Comparison of ENCODE assay signal across 22 cellular contexts in the genomic region with DNA sequence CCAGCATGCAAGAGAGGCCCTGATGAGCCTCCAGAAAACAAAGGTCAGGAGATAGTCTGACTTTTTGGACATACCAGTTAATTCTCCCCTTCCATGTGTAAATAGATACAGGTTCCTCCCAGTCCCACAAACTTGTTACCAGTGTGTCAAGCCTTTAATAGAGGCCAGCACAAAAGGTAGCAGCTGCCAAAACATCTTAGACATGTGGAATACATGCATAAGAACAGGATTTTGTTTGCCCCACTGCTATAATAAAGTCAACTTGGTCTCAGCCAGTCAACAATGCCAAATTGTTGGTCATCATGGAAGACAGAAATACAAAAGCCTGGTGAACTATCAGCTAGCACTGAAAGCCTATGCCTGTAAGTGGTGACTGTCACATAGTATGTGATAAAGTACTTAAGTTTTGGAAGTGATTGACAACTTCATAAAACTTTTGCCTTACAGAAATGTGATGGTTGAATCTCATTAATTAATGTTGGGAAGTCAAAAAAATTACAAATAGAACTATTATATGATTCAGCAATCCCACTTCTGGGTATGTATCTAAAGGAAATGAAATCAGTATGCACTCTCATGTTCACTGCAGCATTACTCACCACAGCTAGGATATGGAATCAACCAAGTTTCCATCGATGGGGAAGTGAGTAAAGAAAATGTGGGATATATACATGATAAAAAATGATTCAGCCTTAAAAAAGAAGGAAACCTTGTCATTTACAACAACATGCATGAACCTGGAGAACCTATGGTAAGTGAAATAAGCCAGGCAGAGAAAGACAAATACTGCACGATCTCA.
DNase-seq lines count a peak whose midpoint lies in the region; ATAC-seq, FAIRE-seq and TF ChIP-seq lines count a peak whose summit lies in the region.
"Had no signal": no experiment of that assay in that cellular context is flagged by ENCODE, and none has a peak within 500 bp of the region (broad histone marks: within the 10 kb centered on the region; RNA-seq: fewer than 3 reads in every experiment).

No MANE protein-coding gene starts in this region.

- TF ChIP-seq EP300 in H1 (IDR thresholded peaks at IDR 0.05; ENCODE audit: borderline replicate concordance in 1 of 2, low read depth in 2 of 2, low read length in 2 of 2) (no peak), transverse colon (IDR thresholded peaks at IDR 0.05; ENCODE audit: low read depth) (no peak)

- no peaks in the 10 kb centered on the region for H3K79me1 ChIP-seq in H1 (ENCODE audit: low read depth, low read length)

- H3K9me3 ChIP-seq in SK-N-MC (ENCODE audit: low read depth, low read length) (no peaks in the 10 kb centered on the region; the same call in 1 of the 2 replicates), H1 (ENCODE audit: insufficient read depth in 2 of 2, low read depth in 1 of 2, low read length in 1 of 2) (no peaks in the 10 kb centered on the region), osteoblast (ENCODE audit: low read depth, low read length) (no peaks in the 10 kb centered on the region), transverse colon (no peaks in the 10 kb centered on the region)
- H3K9me3 ChIP-seq: body of pancreas, suprapubic skin had no signal

- H4K91ac ChIP-seq in H1 (replicated peaks; ENCODE audit: insufficient read length, low read length), result no peak overlapping the region

- H2AFZ ChIP-seq in H1 (ENCODE audit: low read length), result 0 out of 2 replicates have a peak overlapping the region, but pooled peaks have one; percentile 45
- peak overlapping the region; percentile 68 for H2AFZ ChIP-seq in osteoblast (ENCODE audit: low read length)

- no peak overlapping the region for H3K4ac ChIP-seq in H1 (replicated peaks; ENCODE audit: insufficient read length, low read depth, low read length)

- peaks cover 2% of the 10 kb centered on the region; the same call in 1 of the 2 replicates for H3K23me2 ChIP-seq in H1 (ENCODE audit: low read depth, low read length)

- no peak overlapping the region for H3K14ac ChIP-seq in H1 (ENCODE audit: insufficient read length)

- no peak overlapping the region for H2BK20ac ChIP-seq in H1 (ENCODE audit: low read length)

- no peak overlapping the region for H4K5ac ChIP-seq in H1 (ENCODE audit: insufficient read length, low read depth, low read length)

- in situ Hi-C loops in transverse colon (cut with MboI; ENCODE audit: low pct_ligation_motif_present in 1 of 4, low pct_unique_long_range_greater_than_20kb in 1 of 4, low sequenced_read_pairs in 3 of 4), result no loop called here

- H3K27me3 ChIP-seq in H1 (replicated peaks in 1 of 4; ENCODE audit: control insufficient read depth in 3 of 4, extremely low read depth in 1 of 4, insufficient read depth in 3 of 4, low read length in 3 of 4) (no peaks in the 10 kb centered on the region), osteoblast (ENCODE audit: insufficient read depth, low read length) (no peaks in the 10 kb centered on the region), transverse colon (no peaks in the 10 kb centered on the region)
- H3K27me3 ChIP-seq: body of pancreas, suprapubic skin had no signal

- H3K79me2 ChIP-seq in H1 (ENCODE audit: control insufficient read depth in 1 of 2, insufficient read depth in 2 of 2, low read length in 2 of 2) (no peaks in the 10 kb centered on the region), osteoblast (ENCODE audit: insufficient read depth, low read length) (no peaks in the 10 kb centered on the region)

- no peak overlapping the region for H3K4me2 ChIP-seq in H1 (ENCODE audit: insufficient read depth in 1 of 2, low read depth in 2 of 2, low read length in 2 of 2)
- H3K4me2 ChIP-seq in osteoblast (ENCODE audit: insufficient read depth, low read length), result peak overlapping the region; percentile 42

- H4K20me1 ChIP-seq in H1 (replicated peaks in 1 of 2; ENCODE audit: control insufficient read depth in 1 of 2, insufficient read depth in 2 of 2, low read length in 2 of 2) (no peaks in the 10 kb centered on the region), osteoblast (ENCODE audit: insufficient read depth, low read length) (no peaks in the 10 kb centered on the region)

- peak; percentile 77 for DNase-seq in ELR (ENCODE audit: low read depth)
- DNase-seq in SK-N-MC (ENCODE audit: low read depth, low spot score), result no peak
- no peak for DNase-seq in H1 (ENCODE audit: low read depth in 1 of 2, low spot score in 2 of 2)
- peak; percentile 39 for DNase-seq in osteoblast (ENCODE audit: insufficient read length, low spot score, missing footprints)
- no peak for DNase-seq in transverse colon
- DNase-seq: activated B cell treated with CpG ODN at 0.5 μM for 24 hours; activated CD8-positive, alpha-beta T cell treated with anti-CD3 and anti-CD28 coated beads for 36 hours; activated naive CD4-positive, alpha-beta T cell treated with Interleukin-2 at 50 U/mL for 16 hours; activated T-cell treated with anti-CD3 and anti-CD28 coated beads, Interleukin-2, amount 50 U/mL, for 24 hours; body of pancreas; CD8-positive, alpha-beta memory T cell; DMS79; glutamatergic neuron; Karpas-422; left ventricle myocardium superior; NCI-H524; retina; Right ventricle myocardium superior had no signal

- no peak overlapping the region for H4K8ac ChIP-seq in H1 (ENCODE audit: extremely low read depth, insufficient read depth, low read length)

- no peak overlapping the region for H3K56ac ChIP-seq in H1 (replicated peaks; ENCODE audit: insufficient read length, low read depth, low read length)

- H3K23ac ChIP-seq in H1 (ENCODE audit: insufficient read length), result no peak overlapping the region

- no peak for TF ChIP-seq RAD21 in H1 (IDR thresholded peaks at IDR 0.05 in 1 of 2, conservative IDR thresholded peaks at IDR 0.05 in 1 of 2; ENCODE audit: low read depth in 2 of 2, low read length in 2 of 2)

- FAIRE-seq in H1 (lab: Jason Lieb, UNC), result no peak

- ATAC-seq in GM21619 (IDR thresholded peaks at IDR 0.05; ENCODE audit: unreplicated experiment) (no peak), HG03457 (IDR thresholded peaks at IDR 0.05; ENCODE audit: unreplicated experiment) (no peak)
- ATAC-seq in activated CD4-positive, CD25-positive, alpha-beta regulatory T cell treated with anti-CD3 and anti-CD28 coated beads, Interleukin-2, amount 50 U/mL, for 24 hours, result no peak
- ATAC-seq: activated CD8-positive, alpha-beta T cell treated with anti-CD3 and anti-CD28 coated beads for 36 hours; left ventricle myocardium superior had no signal

- no peak overlapping the region for H2AK5ac ChIP-seq in H1 (ENCODE audit: low read depth, low read length)

- H2BK120ac ChIP-seq in H1 (replicated peaks; ENCODE audit: low read depth, low read length), result no peak overlapping the region

- 0 out of 7 replicates have a peak, but pooled peaks cover 0 to 2% (median 0%) of the 10 kb centered on the region in 4 experiments for H3K4me1 ChIP-seq in H1 (replicated peaks in 1 of 4; ENCODE audit: control insufficient read depth in 3 of 4, insufficient read depth in 4 of 4, low read length in 3 of 4)
- peaks cover 22% of the 10 kb centered on the region for H3K4me1 ChIP-seq in osteoblast (ENCODE audit: insufficient read depth, low read length)
- no peaks in the 10 kb centered on the region for H3K4me1 ChIP-seq in transverse colon
- H3K4me1 ChIP-seq: suprapubic skin had no signal

- H2BK15ac ChIP-seq in H1 (ENCODE audit: low read length), result no peak overlapping the region

- H3K9ac ChIP-seq in SK-N-MC (ENCODE audit: insufficient read length) (no peak overlapping the region), H1 (replicated peaks in 1 of 4; ENCODE audit: extremely low read depth in 1 of 4, low read depth in 3 of 4, low read length in 3 of 4) (no peak overlapping the region)

- H2BK5ac ChIP-seq in H1 (ENCODE audit: low read depth, low read length), result no peak overlapping the region

- H3K36me3 ChIP-seq in SK-N-MC (ENCODE audit: insufficient read depth, low read length) (no peaks in the 10 kb centered on the region), H1 (ENCODE audit: control insufficient read depth in 2 of 4, insufficient read depth in 4 of 4, low read length in 3 of 4) (no peaks in the 10 kb centered on the region), osteoblast (ENCODE audit: insufficient read depth, low read length) (no peaks in the 10 kb centered on the region), transverse colon (no peaks in the 10 kb centered on the region)
- H3K36me3 ChIP-seq: suprapubic skin had no signal

- TF ChIP-seq POLR2A in H1 (IDR thresholded peaks at IDR 0.05; ENCODE audit: control extremely low read depth in 1 of 2, low read depth in 2 of 2, low read length in 2 of 2) (no peak), transverse colon (IDR thresholded peaks at IDR 0.05) (no peak)

- CTCF ChIA-PET in H1 (lab: Charles Lee; ENCODE audit: partially characterized antibody), result interaction anchor here (0.6 kb wide), 1 partner anchor 42 kb away, joined by 4 read pairs; no protein-coding TSS in a partner anchor

- H2BK12ac ChIP-seq in H1 (ENCODE audit: low read depth, low read length), result no peak overlapping the region

- POLR2A ChIA-PET in H1 (lab: Charles Lee; ENCODE audit: partially characterized antibody), result no interaction called here

- TF ChIP-seq CTCF in H1 (IDR thresholded peaks at IDR 0.05; ENCODE audit: control extremely low read depth in 1 of 3, insufficient read depth in 1 of 3, low read depth in 1 of 3, low read length in 3 of 3) (no peak), osteoblast (IDR thresholded peaks at IDR 0.05; ENCODE audit: extremely low read depth, low read depth, low read length) (no peak), transverse colon (IDR thresholded peaks at IDR 0.05) (no peak)

- WGBS in H1 (ENCODE audit: extremely low coverage in 1 of 2, insufficient coverage in 1 of 2, insufficient read length in 1 of 2, insufficient replicate concordance in 2 of 2, low coverage in 1 of 2, low lambda C conversion rate in 2 of 2, missing lambda C conversion rate in 1 of 2), 2 experiments, result 79% methylated on average over 2 of the region's 2 CpGs; no CpG with 5 or more reads in 1 of the 2 experiments
- 61 to 89% methylated on average over 2 of the region's 2 CpGs for WGBS in transverse colon (ENCODE audit: low coverage in 1 of 2), 2 donors

- no peak overlapping the region for H3K18ac ChIP-seq in H1 (ENCODE audit: extremely low read depth, low read length)

- H3K27ac ChIP-seq in SK-N-MC (peak overlapping the region; percentile 84), H1 (ENCODE audit: low read depth, low read length) (no peak overlapping the region), osteoblast (ENCODE audit: low read depth, low read length) (peak overlapping the region; percentile 78), transverse colon (no peak overlapping the region)
- H3K27ac ChIP-seq: suprapubic skin had no signal

- intact Hi-C loops in transverse colon (cut with DNase I; ENCODE audit: low total_unique reads), result no loop called here

- H3K4me3 ChIP-seq in SK-N-MC, result peak overlapping the region; percentile 40
- no peak overlapping the region for H3K4me3 ChIP-seq in H1 (ENCODE audit: extremely low read depth in 1 of 4, insufficient read depth in 2 of 4, low read depth in 3 of 4, low read length in 4 of 4)
- H3K4me3 ChIP-seq in osteoblast (ENCODE audit: insufficient read depth, low read length), result no peak overlapping the region
- no peak overlapping the region for H3K4me3 ChIP-seq in transverse colon
- H3K4me3 ChIP-seq: body of pancreas, suprapubic skin had no signal

TF ChIP-seq in H1, 55 proteins besides CTCF, POLR2A, EP300 and RAD21 (continues in another document):
- no peak for TF ChIP-seq RNF2 (IDR thresholded peaks at IDR 0.05; ENCODE audit: borderline replicate concordance, low read depth, low read length, missing control alignments, poor library complexity, severe bottlenecking)
- no peak for TF ChIP-seq BCL11A (IDR thresholded peaks at IDR 0.05; ENCODE audit: low read depth in 2 of 2, low read length in 2 of 2)

Comparison
In these comparisons a context has a peak if more than half of its experiments do, and no peak if none do; other contexts are left out.
1. DNase-seq: peak in ELR (single experiment) and osteoblast (single experiment); none in SK-N-MC (single experiment), H1 (0 of 2) and transverse colon (single experiment).
2. H3K27ac ChIP-seq: peak in SK-N-MC (single experiment) and osteoblast (single experiment); none in H1 (single experiment) and transverse colon (0 of 4).